Comparison of ENCODE assay signal across 12 cellular contexts in genomic region chr3:190443257-190443656, GRCh38. TPM values are rescaled to one million over a fixed set of nuclear protein-coding genes. Genes with fewer than 3 reads are reported as not detected.
A peak's percentile ranks its signal among the peaks of the same experiment; 100 is the strongest.
DNase-seq lines count a peak whose midpoint lies in the region; ATAC-seq, FAIRE-seq and TF ChIP-seq lines count a peak whose summit lies in the region.
"Had no signal": no experiment of that assay in that cellular context is flagged by ENCODE, and none has a peak within 500 bp of the region (broad histone marks: within the 10 kb centered on the region; RNA-seq: fewer than 3 reads in every experiment).

No MANE protein-coding gene starts in this region.

- 29% methylated on average over 3 of the region's 3 CpGs for WGBS in A549 (ENCODE audit: missing lambda C conversion rate)

- H3K4me3 ChIP-seq in A549 (no peak overlapping the region), HEK293 (ENCODE audit: low read depth, low read length) (no peak overlapping the region), SK-N-MC (no peak overlapping the region), foreskin fibroblast (ENCODE audit: low read depth in 1 of 2, low read length in 2 of 2) (no peak overlapping the region)
- H3K4me3 ChIP-seq: MG63, testis had no signal

- CTCF ChIA-PET in A549 (lab: Yijun Ruan, JAX): interaction anchor here (0.6 to 1.7 kb wide), 12 partner anchors 10 to 463 kb away, joined by 3 to 8 read pairs (median 3); no protein-coding TSS in a partner anchor
- CTCF ChIA-PET in HEK293 (lab: Yijun Ruan, JAX): interaction anchor here (0.5 to 1.2 kb wide), 8 partner anchors 14 to 1570 kb away, joined by 3 to 4 read pairs (median 3); no protein-coding TSS in a partner anchor

- peak overlapping the region; percentile 23 for H3K9ac ChIP-seq in SK-N-MC (ENCODE audit: insufficient read length)

- no peak overlapping the region for H3K4me2 ChIP-seq in A549

- no peak for FAIRE-seq in A549 (lab: Jason Lieb, UNC)

- TF ChIP-seq CTCF in A549 (IDR thresholded peaks at IDR 0.05): peak; percentile 59
- TF ChIP-seq CTCF in HEK293 (tag by site-specific recombination; IDR thresholded peaks at IDR 0.05): no peak
- TF ChIP-seq CTCF in foreskin fibroblast (IDR thresholded peaks at IDR 0.05; ENCODE audit: low read depth, low read length): peak; percentile 35
- TF ChIP-seq CTCF in GM13976 (IDR thresholded peaks at IDR 0.05; ENCODE audit: borderline replicate concordance, control extremely low read depth, extremely low read depth, insufficient read depth, missing control alignments): no peak

- TF ChIP-seq POLR2A in A549 (IDR thresholded peaks at IDR 0.05; ENCODE audit: low read length): no peak

- POLR2A ChIA-PET in A549 (lab: Yijun Ruan, JAX): interaction anchor here (0.6 to 1.2 kb wide), 3 partner anchors 21 to 121 kb away, joined by 3 to 5 read pairs (median 3); partner anchors contain the start of gene CLDN1
- POLR2A ChIA-PET in HEK293 (lab: Yijun Ruan, JAX): no interaction called here

- TF ChIP-seq RAD21 in A549 (conservative IDR thresholded peaks at IDR 0.05 in 1 of 2, IDR thresholded peaks at IDR 0.05 in 1 of 2): peak; percentile 63 to 66

- no peak for TF ChIP-seq EP300 in A549 (IDR thresholded peaks at IDR 0.05)

- peak in 1 of 2 experiments; percentile 68; a peak in 3 of 6 replicates for ATAC-seq in A549

- H3K4me1 ChIP-seq in A549: peaks cover 36% of the 10 kb centered on the region
- H3K4me1 ChIP-seq in HEK293 (ENCODE audit: control insufficient read depth, insufficient read depth, low read length): no peaks in the 10 kb centered on the region
- H3K4me1 ChIP-seq: testis had no signal

- in situ Hi-C loops in GM13976 (cut with MboI; ENCODE audit: low sequenced_read_pairs, unreplicated experiment): no loop called here

- H3K27ac ChIP-seq in A549 (peak overlapping the region in 1 of 2 experiments; percentile 32; a peak in 1 of 6 replicates), HEK293 (ENCODE audit: extremely low read depth, low read depth, low read length) (no peak overlapping the region), SK-N-MC (peak overlapping the region; percentile 68)
- H3K27ac ChIP-seq: testis had no signal

- H3K9me3 ChIP-seq in A549 (no peaks in the 10 kb centered on the region), HEK293 (ENCODE audit: control insufficient read depth, insufficient read depth, low read depth, low read length) (no peaks in the 10 kb centered on the region), SK-N-MC (ENCODE audit: low read depth, low read length) (no peaks in the 10 kb centered on the region)
- H3K9me3 ChIP-seq: MG63, testis had no signal

- DNase-seq in A549 (ENCODE audit: low read depth in 1 of 2, low spot score in 1 of 2): peak; percentile 6 to 37
- DNase-seq in SK-N-MC (ENCODE audit: low read depth, low spot score): peak; percentile 73
- peak in 1 of 2 donors; percentile 24 for DNase-seq in foreskin fibroblast
- no peak for DNase-seq in superior temporal gyrus (ENCODE audit: extremely low spot score)
- no peak for DNase-seq in GM13976 (ENCODE audit: low spot score)
- no peak for DNase-seq in DMS 273 (lab: John Stamatoyannopoulos, UW; ENCODE audit: unreplicated experiment)
- no peak for DNase-seq in stimulated activated CD4-positive, alpha-beta T cell treated with anti-CD3 and anti-CD28 coated beads, Interleukin-1b, Interleukin-23, amount 100 ng/mL, for 48 hours
- DNase-seq: C1 segment of cervical spinal cord; effector CD4-positive, alpha-beta T cell; MG63; testis had no signal

- H3K36me3 ChIP-seq in HEK293 (ENCODE audit: control insufficient read depth in 2 of 2, insufficient read depth in 1 of 2, low read length in 2 of 2) (no peaks in the 10 kb centered on the region), SK-N-MC (ENCODE audit: insufficient read depth, low read length) (no peaks in the 10 kb centered on the region)
- H3K36me3 ChIP-seq: MG63 had no signal

TF ChIP-seq in A549, 52 proteins besides CTCF, POLR2A, EP300 and RAD21:
- TF ChIP-seq SMC3 (IDR thresholded peaks at IDR 0.05) (peak; percentile 61), TP53 (CRISPR knock-in tag; IDR thresholded peaks at IDR 0.05) (no peak), CHD4 (IDR thresholded peaks at IDR 0.05; ENCODE audit: borderline replicate concordance) (no peak)

TF ChIP-seq in HEK293, 187 proteins besides CTCF, POLR2A, EP300 and RAD21:
- TF ChIP-seq ZNF654 (tag by site-specific recombination; IDR thresholded peaks at IDR 0.05; ENCODE audit: low read depth): peak; percentile 14; the same call in 1 of the 2 replicates
- TF ChIP-seq KLF7 (tag by site-specific recombination; IDR thresholded peaks at IDR 0.05; ENCODE audit: borderline replicate concordance): no peak

RNA-seq across cellular contexts. Expression of gene TMEM207, which starts 6.4 kb away (rescaled TPM):
- polyA plus RNA-seq in A549 (2011; rRNA removed) (not detected in 2 replicates), A549 (2017; fragmentation: RNase III; extraction: RNeasy Plus Mini Kit Qiagen cat#74134 plus additional on column Dnase treatment) (not detected in 3 replicates)
- not detected in 2 replicates for polyA plus RNA-seq in A549 (2012; cell fraction: cytosol; rRNA removed)
- not detected in 2 replicates for polyA plus RNA-seq in A549 (2012; cell fraction: nucleus; rRNA removed)
- polyA minus RNA-seq in A549 (2011; rRNA and poly(A)+ RNA removed): not detected in 2 replicates

RNA-seq across cellular contexts. Expression of gene CLDN16, which starts 55.3 kb away (rescaled TPM):
- 0.50 and 0.66 TPM in 2 replicates for polyA plus RNA-seq in A549 (2011; rRNA removed)
- polyA plus RNA-seq in A549 (2012; cell fraction: cytosol; rRNA removed): 0.04 TPM in 2 replicates
- not detected in 2 replicates for polyA plus RNA-seq in A549 (2012; cell fraction: nucleus; rRNA removed)
- polyA plus RNA-seq in A549 (2017; fragmentation: RNase III; extraction: RNeasy Plus Mini Kit Qiagen cat#74134 plus additional on column Dnase treatment): 0.16 to 0.29 TPM (median 0.21 TPM) in 3 replicates
- 0.10 and 0.70 TPM in 2 replicates for polyA minus RNA-seq in A549 (2011; rRNA and poly(A)+ RNA removed)

Comparison
In these comparisons a context has a peak if more than half of its experiments do, and no peak if none do; other contexts are left out.
1. DNase-seq: peak in A549 (2 of 2) and SK-N-MC (single experiment); none in superior temporal gyrus (single experiment), GM13976 (single experiment), DMS 273 (single experiment) and stimulated activated CD4-positive, alpha-beta T cell treated with anti-CD3 and anti-CD28 coated beads, Interleukin-1b, Interleukin-23, amount 100 ng/mL, for 48 hours (single experiment).
2. CTCF ChIP-seq: peak in A549 (single experiment) and foreskin fibroblast (single experiment); none in HEK293 (single experiment) and GM13976 (single experiment).
3. Of the 5 proteins assayed by ChIP-seq in both HEK293 and A549: peak only in HEK293: none; only in A549: CTCF; in both: none; in neither: 4.